ENCODE assay signal across 11 cellular contexts in genomic region chr1:117559985-117560384, GRCh38. TPM values are rescaled to one million over a fixed set of nuclear protein-coding genes. Genes with fewer than 3 reads are reported as not detected.
"Had no signal": no experiment of that assay in that cellular context is flagged by ENCODE, and none has a peak within 500 bp of the region (broad histone marks: within the 10 kb centered on the region; RNA-seq: fewer than 3 reads in every experiment).

No MANE protein-coding gene starts in this region.

- DNase-seq: GM23248, GOT3, H7, H9, HCEC 1CT, HFFc6 had no signal

- H3K27ac Mint-ChIP-seq: GM23338, H9, HFFc6 had no signal

- FAIRE-seq: H1, H54 had no signal

- H3K4me2 ChIP-seq: GM23338 had no signal

- ATAC-seq: GM23338, HCT116 had no signal

- H3K4me3 Mint-ChIP-seq: GM23338, H9, HFFc6 had no signal

- H3K9me3 ChIP-seq: HAP-1 had no signal

- H3K36me3 ChIP-seq: HAP-1 had no signal

- H2AFZ ChIP-seq: GM23248, GM23338 had no signal

- H3K9ac ChIP-seq: GM23248 had no signal

- H3K4me1 ChIP-seq: HAP-1 had no signal

- H3K27ac ChIP-seq: GM23248 had no signal

- H3K4me3 ChIP-seq: GM23248, GM23338, HAP-1 had no signal

RNA-seq across cellular contexts. Expression of gene TENT5C, which starts 45.9 kb away (rescaled TPM):
- total RNA-seq: GM23248 had no signal
